17 cellular contexts compared by ENCODE assay signal in genomic region chr16:28208824-28209223, GRCh38. TPM values are rescaled to one million over a fixed set of nuclear protein-coding genes. Genes with fewer than 3 reads are reported as not detected.
DNase-seq lines count a peak whose midpoint lies in the region; ATAC-seq, FAIRE-seq and TF ChIP-seq lines count a peak whose summit lies in the region.
"Had no signal": no experiment of that assay in that cellular context is flagged by ENCODE, and none has a peak within 500 bp of the region (broad histone marks: within the 10 kb centered on the region; RNA-seq: fewer than 3 reads in every experiment).

No MANE protein-coding gene starts in this region.

- H3K27me3 ChIP-seq in endothelial cell of umbilical vein (ENCODE audit: control insufficient read depth in 2 of 2, insufficient read depth in 2 of 2, low read length in 2 of 2) = no peaks in the 10 kb centered on the region
- H3K27me3 ChIP-seq: ascending aorta, vagina had no signal

- H3K4me3 Mint-ChIP-seq in activated naive CD4-positive, alpha-beta T cell treated with anti-CD3 and anti-CD28 coated beads, Interleukin-2, amount 50 U/mL, for 24 hours = peak overlapping the region; percentile 96
- H3K4me3 Mint-ChIP-seq in WTC11 = peak overlapping the region; percentile 4; the same call in 1 of the 2 replicates
- H3K4me3 Mint-ChIP-seq in stimulated activated naive B cell treated with anti-CD40 and anti-IgM and Interleukin-4, amounts not matched to agents 10 μg/mL and 1 μg/mL and 100 μg/mL, for 72 hours = peak overlapping the region; percentile 40 to 74

- no peaks in the 10 kb centered on the region for H3K9me3 ChIP-seq in endothelial cell of umbilical vein (replicated peaks; ENCODE audit: control insufficient read depth, insufficient read depth, low read length)
- H3K9me3 ChIP-seq: ascending aorta, vagina had no signal

- ATAC-seq in WTC11 = no peak
- no peak for ATAC-seq in stimulated activated naive B cell treated with anti-CD40 and anti-IgM and Interleukin-4, amounts not matched to agents 10 μg/mL and 1 μg/mL and 100 μg/mL, for 72 hours (replicated peaks)
- no peak for ATAC-seq in GM18861 (IDR thresholded peaks at IDR 0.05; ENCODE audit: unreplicated experiment)

- TF ChIP-seq POLR2A in endothelial cell of umbilical vein (IDR thresholded peaks at IDR 0.05; ENCODE audit: low read depth, low read length) = no peak

- peaks cover 5% of the 10 kb centered on the region for H3K9me3 Mint-ChIP-seq in activated naive CD4-positive, alpha-beta T cell treated with anti-CD3 and anti-CD28 coated beads, Interleukin-2, amount 50 U/mL, for 24 hours
- no peaks in the 10 kb centered on the region for H3K9me3 Mint-ChIP-seq in WTC11
- peaks cover 2 to 4% of the 10 kb centered on the region in 2 donors for H3K9me3 Mint-ChIP-seq in stimulated activated naive B cell treated with anti-CD40 and anti-IgM and Interleukin-4, amounts not matched to agents 10 μg/mL and 1 μg/mL and 100 μg/mL, for 72 hours

- peak overlapping the region; percentile 41 for H3K27ac ChIP-seq in endothelial cell of umbilical vein (ENCODE audit: insufficient read depth, low read depth, low read length)
- H3K27ac ChIP-seq: ascending aorta, vagina had no signal

- no peak overlapping the region for H3K4me3 ChIP-seq in endothelial cell of umbilical vein (replicated peaks in 1 of 3; ENCODE audit: insufficient read depth in 1 of 3, low read depth in 1 of 3, low read length in 3 of 3)
- H3K4me3 ChIP-seq: ascending aorta, vagina had no signal

- H3K27ac Mint-ChIP-seq in activated naive CD4-positive, alpha-beta T cell treated with anti-CD3 and anti-CD28 coated beads, Interleukin-2, amount 50 U/mL, for 24 hours = peak overlapping the region; percentile 63
- H3K27ac Mint-ChIP-seq in WTC11 = peak overlapping the region; percentile 83
- no peak overlapping the region for H3K27ac Mint-ChIP-seq in stimulated activated naive B cell treated with anti-CD40 and anti-IgM and Interleukin-4, amounts not matched to agents 10 μg/mL and 1 μg/mL and 100 μg/mL, for 72 hours
- H3K27ac Mint-ChIP-seq: progenitor cell of endocrine pancreas had no signal

- peaks cover 40% of the 10 kb centered on the region for H3K4me1 ChIP-seq in endothelial cell of umbilical vein (ENCODE audit: control insufficient read depth, extremely low read depth, insufficient read depth, low read length)

- H4K20me1 ChIP-seq in endothelial cell of umbilical vein (replicated peaks; ENCODE audit: control insufficient read depth, extremely low read depth, insufficient read depth, low read length) = no peaks in the 10 kb centered on the region

- FAIRE-seq in endothelial cell of umbilical vein (lab: Jason Lieb, UNC) = peak; percentile 91

- peaks cover 73% of the 10 kb centered on the region for H3K79me2 ChIP-seq in endothelial cell of umbilical vein (ENCODE audit: control insufficient read depth, insufficient read depth, low read length)

- CTCF ChIA-PET in WTC11 (lab: Charles Lee) = interaction anchor here (0.6 kb wide), 1 partner anchor 33 kb away, joined by 3 read pairs; no protein-coding TSS in a partner anchor
- CTCF ChIA-PET in endothelial cell of umbilical vein (lab: Charles Lee) = interaction anchor here (1.0 to 3.3 kb wide), 8 partner anchors 9 to 138 kb away, joined by 3 to 9 read pairs (median 4); no protein-coding TSS in a partner anchor

- peaks cover 7 to 10% of the 10 kb centered on the region in 2 experiments for H3K36me3 ChIP-seq in endothelial cell of umbilical vein (ENCODE audit: control insufficient read depth in 2 of 2, extremely low read depth in 1 of 2, insufficient read depth in 2 of 2, low read length in 2 of 2)
- H3K36me3 ChIP-seq: vagina had no signal

- dilution Hi-C loops in endothelial cell of umbilical vein (cut with MboI; ENCODE audit: extremely low pct_ligation_motif_present, low sequenced_read_pairs) = no loop called here

- intact Hi-C loops in endothelial cell of umbilical vein (cut with micrococcal nuclease) = loop anchor here (5.0 kb wide), 1 partner anchor 47 kb away; no protein-coding TSS in a partner anchor

- no peaks in the 10 kb centered on the region for H3K9me1 ChIP-seq in endothelial cell of umbilical vein (replicated peaks; ENCODE audit: control insufficient read depth, extremely low read depth, insufficient read depth, low read length)

- BruUV-seq in endothelial cell of umbilical vein (replicated peaks; lab: Mats Ljungman, UMichigan) = no TSS peak

- POLR2A ChIA-PET in WTC11 (lab: Charles Lee) = no interaction called here
- POLR2A ChIA-PET in endothelial cell of umbilical vein (lab: Charles Lee) = interaction anchor here (1.7 kb wide), 1 partner anchor 15 kb away, joined by 8 read pairs; no protein-coding TSS in a partner anchor

- H3K4me1 Mint-ChIP-seq in activated naive CD4-positive, alpha-beta T cell treated with anti-CD3 and anti-CD28 coated beads, Interleukin-2, amount 50 U/mL, for 24 hours = peaks cover 34% of the 10 kb centered on the region
- peaks cover 20% of the 10 kb centered on the region for H3K4me1 Mint-ChIP-seq in WTC11
- H3K4me1 Mint-ChIP-seq in stimulated activated naive B cell treated with anti-CD40 and anti-IgM and Interleukin-4, amounts not matched to agents 10 μg/mL and 1 μg/mL and 100 μg/mL, for 72 hours = peaks cover 23 to 37% of the 10 kb centered on the region in 2 donors

- H3K36me3 Mint-ChIP-seq in activated naive CD4-positive, alpha-beta T cell treated with anti-CD3 and anti-CD28 coated beads, Interleukin-2, amount 50 U/mL, for 24 hours = peaks cover 10% of the 10 kb centered on the region
- H3K36me3 Mint-ChIP-seq in WTC11 = peaks cover 21% of the 10 kb centered on the region
- peaks cover 27 to 36% of the 10 kb centered on the region in 2 donors for H3K36me3 Mint-ChIP-seq in stimulated activated naive B cell treated with anti-CD40 and anti-IgM and Interleukin-4, amounts not matched to agents 10 μg/mL and 1 μg/mL and 100 μg/mL, for 72 hours

- H3K4me2 ChIP-seq in endothelial cell of umbilical vein (ENCODE audit: insufficient read depth, low read length) = peak overlapping the region; percentile 54

- no peak overlapping the region for H2AFZ ChIP-seq in endothelial cell of umbilical vein (ENCODE audit: low read depth, low read length)

- no peak for DNase-seq in activated naive CD4-positive, alpha-beta T cell (lab: John Stamatoyannopoulos, UW)
- DNase-seq in WTC11 (ENCODE audit: low spot score) (no peak), endothelial cell of umbilical vein (ENCODE audit: low read depth, low spot score) (peak; percentile 51), EL (no peak), NCI-H146 treated with DMSO at 0.1 percent for 48 hours (lab: John Stamatoyannopoulos, UW; ENCODE audit: unreplicated experiment) (no peak)
- DNase-seq in stimulated activated naive B cell treated with anti-CD40 and anti-IgM and Interleukin-4, amounts not matched to agents 10 μg/mL and 1 μg/mL and 100 μg/mL, for 72 hours = no peak
- DNase-seq: AML-193; foreskin fibroblast; NCI-H146; NCI-H524 treated with DMSO at 0.1 percent for 48 hours; stimulated activated CD8-positive, alpha-beta memory T cell treated with anti-CD3 and anti-CD28 coated beads, Interleukin-4, amount 100 ng/mL, for 48 hours; T1000 had no signal

- peak overlapping the region; percentile 14 for H3K9ac ChIP-seq in endothelial cell of umbilical vein (replicated peaks; ENCODE audit: extremely low read depth, insufficient read depth, low read length)

- H3K27me3 Mint-ChIP-seq in activated naive CD4-positive, alpha-beta T cell treated with anti-CD3 and anti-CD28 coated beads, Interleukin-2, amount 50 U/mL, for 24 hours = no peaks in the 10 kb centered on the region
- H3K27me3 Mint-ChIP-seq in WTC11 (ENCODE audit: low read depth) = no peaks in the 10 kb centered on the region
- H3K27me3 Mint-ChIP-seq in stimulated activated naive B cell treated with anti-CD40 and anti-IgM and Interleukin-4, amounts not matched to agents 10 μg/mL and 1 μg/mL and 100 μg/mL, for 72 hours = no peaks in the 10 kb centered on the region
- H3K27me3 Mint-ChIP-seq: progenitor cell of endocrine pancreas had no signal

- no peak for TF ChIP-seq CTCF in WTC11 (IDR thresholded peaks at IDR 0.05)
- TF ChIP-seq CTCF in endothelial cell of umbilical vein (IDR thresholded peaks at IDR 0.05; ENCODE audit: extremely low read depth in 1 of 2, insufficient read depth in 1 of 2, low read depth in 1 of 2, low read length in 2 of 2) = no peak

TF ChIP-seq in WTC11, 78 proteins besides CTCF, POLR2A, EP300 and RAD21 (continues in another document):
- TF ChIP-seq TEAD1 (CRISPR knock-in tag; IDR thresholded peaks at IDR 0.05) (no peak), CREB1 (CRISPR knock-in tag; IDR thresholded peaks at IDR 0.05) (no peak)
- TF ChIP-seq, protein P1, sequence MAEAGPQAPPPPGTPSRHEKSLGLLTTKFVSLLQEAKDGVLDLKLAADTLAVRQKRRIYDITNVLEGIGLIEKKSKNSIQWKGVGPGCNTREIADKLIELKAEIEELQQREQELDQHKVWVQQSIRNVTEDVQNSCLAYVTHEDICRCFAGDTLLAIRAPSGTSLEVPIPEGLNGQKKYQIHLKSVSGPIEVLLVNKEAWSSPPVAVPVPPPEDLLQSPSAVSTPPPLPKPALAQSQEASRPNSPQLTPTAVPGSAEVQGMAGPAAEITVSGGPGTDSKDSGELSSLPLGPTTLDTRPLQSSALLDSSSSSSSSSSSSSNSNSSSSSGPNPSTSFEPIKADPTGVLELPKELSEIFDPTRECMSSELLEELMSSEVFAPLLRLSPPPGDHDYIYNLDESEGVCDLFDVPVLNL (CRISPR knock-in tag; IDR thresholded peaks at IDR 0.05; ENCODE audit: borderline replicate concordance, low read depth) = no peak

TF ChIP-seq in endothelial cell of umbilical vein, 7 proteins besides CTCF, POLR2A, EP300 and RAD21:
- TF ChIP-seq POLR2AphosphoS5 (IDR thresholded peaks at IDR 0.05; ENCODE audit: insufficient read depth, low read depth, low read length) (peak; percentile 22), GATA2 (IDR thresholded peaks at IDR 0.05; ENCODE audit: insufficient read depth, insufficient read length, low read depth, low read length) (no peak), MYC (IDR thresholded peaks at IDR 0.05; ENCODE audit: low read depth, low read length) (no peak), JUN (IDR thresholded peaks at IDR 0.05; ENCODE audit: borderline replicate concordance, insufficient read depth, insufficient read length, low read depth) (peak; percentile 57)
- TF ChIP-seq, protein P2, sequence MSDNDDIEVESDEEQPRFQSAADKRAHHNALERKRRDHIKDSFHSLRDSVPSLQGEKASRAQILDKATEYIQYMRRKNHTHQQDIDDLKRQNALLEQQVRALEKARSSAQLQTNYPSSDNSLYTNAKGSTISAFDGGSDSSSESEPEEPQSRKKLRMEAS (IDR thresholded peaks at IDR 0.05; ENCODE audit: insufficient read depth, insufficient read length) = no peak

RNA-seq across cellular contexts. Expression of gene XPO6, which starts 2.9 kb away (rescaled TPM):
- 125 to 160 TPM (median 133 TPM) in 3 replicates for total RNA-seq in WTC11 (2021)
- total RNA-seq in endothelial cell of umbilical vein = 154 and 170 TPM in 2 replicates
- 272 and 328 TPM in 2 replicates for polyA plus RNA-seq in endothelial cell of umbilical vein
- polyA plus RNA-seq in endothelial cell of umbilical vein (2011; cell fraction: cytosol; rRNA removed) = 182 and 201 TPM in 2 replicates
- polyA plus RNA-seq in endothelial cell of umbilical vein (2011; cell fraction: nucleus; rRNA removed) = 345 and 383 TPM in 2 replicates
- polyA plus RNA-seq in endothelial cell of umbilical vein (2012) = 117 and 121 TPM in 2 replicates
- polyA minus RNA-seq in endothelial cell of umbilical vein = 313 and 346 TPM in 2 replicates
- 215 TPM for polyA minus RNA-seq in endothelial cell of umbilical vein (2011; cell fraction: cytosol; rRNA and poly(A)+ RNA removed)
- 300 and 415 TPM in 2 replicates for polyA minus RNA-seq in endothelial cell of umbilical vein (2011; cell fraction: nucleus; rRNA and poly(A)+ RNA removed)

Comparison
In these comparisons a context has a peak if more than half of its experiments do, and no peak if none do; other contexts are left out.
1. H3K4me3 Mint-ChIP-seq: peak in every context shown above with its lines; median percentile 96 in activated naive CD4-positive, alpha-beta T cell treated with anti-CD3 and anti-CD28 coated beads, Interleukin-2, amount 50 U/mL, for 24 hours; 57 in stimulated activated naive B cell treated with anti-CD40 and anti-IgM and Interleukin-4, amounts not matched to agents 10 μg/mL and 1 μg/mL and 100 μg/mL, for 72 hours; 4 in WTC11.